ENCODE assay signal across 9 cellular contexts in the genomic region with DNA sequence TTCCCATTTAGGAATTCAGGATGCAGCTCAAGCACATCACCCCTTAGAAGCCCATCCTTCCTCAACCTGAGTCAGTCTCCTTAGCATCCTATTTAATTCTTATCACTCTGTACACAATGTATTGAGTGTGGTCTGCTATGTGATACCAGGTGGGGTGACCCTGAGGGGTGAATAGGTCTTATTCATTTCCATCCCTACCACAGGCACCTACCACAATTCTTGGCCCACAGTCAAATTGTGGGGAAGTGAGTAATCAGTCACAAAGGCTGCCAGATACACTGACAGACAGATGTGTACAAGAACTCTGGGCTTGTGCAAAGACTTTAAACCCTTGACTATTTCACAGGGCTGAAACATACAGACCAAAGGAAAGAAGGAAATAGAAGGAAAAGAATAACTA.
DNase-seq lines count a peak whose midpoint lies in the region; ATAC-seq, FAIRE-seq and TF ChIP-seq lines count a peak whose summit lies in the region.
"Had no signal": no experiment of that assay in that cellular context is flagged by ENCODE, and none has a peak within 500 bp of the region (broad histone marks: within the 10 kb centered on the region; RNA-seq: fewer than 3 reads in every experiment).

No MANE protein-coding gene starts in this region.

- no peak for TF ChIP-seq POLR2A in GM12891 (IDR thresholded peaks at IDR 0.05; ENCODE audit: low read depth, low read length)

- H3K36me3 Mint-ChIP-seq in Caco-2 (ENCODE audit: insufficient read depth, unreplicated experiment), result no peaks in the 10 kb centered on the region
- no peaks in the 10 kb centered on the region for H3K36me3 Mint-ChIP-seq in naive thymus-derived CD8-positive, alpha-beta T cell
- no peaks in the 10 kb centered on the region for H3K36me3 Mint-ChIP-seq in CD4-positive, alpha-beta memory T cell
- H3K36me3 Mint-ChIP-seq: IgD-negative memory B cell had no signal

- no peaks in the 10 kb centered on the region for H3K27me3 ChIP-seq in Panc1 (ENCODE audit: control insufficient read depth, insufficient read depth, low read length)
- H3K27me3 ChIP-seq in keratinocyte (ENCODE audit: control insufficient read depth, extremely low read depth, insufficient read depth, low read length), result no peaks in the 10 kb centered on the region
- no peaks in the 10 kb centered on the region for H3K27me3 ChIP-seq in Caco-2 (replicated peaks; ENCODE audit: control insufficient read depth, insufficient read depth, low read length)
- H3K27me3 ChIP-seq in CD4-positive, alpha-beta memory T cell (ENCODE audit: insufficient read depth, low read length), result no peaks in the 10 kb centered on the region

- H3K27ac Mint-ChIP-seq in Caco-2 (ENCODE audit: unreplicated experiment), result no peak overlapping the region
- H3K27ac Mint-ChIP-seq in naive thymus-derived CD8-positive, alpha-beta T cell, result no peak overlapping the region
- H3K27ac Mint-ChIP-seq in CD4-positive, alpha-beta memory T cell, result no peak overlapping the region
- H3K27ac Mint-ChIP-seq: IgD-negative memory B cell had no signal

- no peaks in the 10 kb centered on the region for H3K36me3 ChIP-seq in Panc1 (ENCODE audit: control insufficient read depth, insufficient read depth, low read length)
- H3K36me3 ChIP-seq in keratinocyte (ENCODE audit: control insufficient read depth in 2 of 2, extremely low read depth in 1 of 2, insufficient read depth in 2 of 2, low read length in 2 of 2), result no peaks in the 10 kb centered on the region
- H3K36me3 ChIP-seq in Caco-2 (ENCODE audit: control insufficient read depth, insufficient read depth, low read length), result no peaks in the 10 kb centered on the region
- no peaks in the 10 kb centered on the region for H3K36me3 ChIP-seq in CD4-positive, alpha-beta memory T cell (ENCODE audit: insufficient read depth, low read length)

- H3K27ac ChIP-seq in Panc1 (ENCODE audit: low read length), result no peak overlapping the region
- no peak overlapping the region for H3K27ac ChIP-seq in keratinocyte (ENCODE audit: control insufficient read depth, insufficient read depth, low read length)
- H3K27ac ChIP-seq in CD4-positive, alpha-beta memory T cell (ENCODE audit: low read depth, low read length), result no peak overlapping the region

- TF ChIP-seq CTCF in Panc1 (IDR thresholded peaks at IDR 0.05), result no peak
- no peak for TF ChIP-seq CTCF in keratinocyte (optimal IDR thresholded peaks at IDR 0.05 in 1 of 3, IDR thresholded peaks at IDR 0.05 in 1 of 3, conservative IDR thresholded peaks at IDR 0.05 in 1 of 3; ENCODE audit: extremely low read depth in 1 of 3, insufficient read depth in 2 of 3, low read length in 3 of 3)
- no peak for TF ChIP-seq CTCF in Caco-2 (IDR thresholded peaks at IDR 0.05; ENCODE audit: insufficient read depth in 1 of 2, low read depth in 1 of 2, low read length in 1 of 2, severe bottlenecking in 1 of 2, unreplicated experiment in 1 of 2)

- no TSS peak for BruUV-seq in Panc1 (replicated peaks; lab: Mats Ljungman, UMichigan)
- no TSS peak for BruUV-seq in Caco-2 (replicated peaks; lab: Mats Ljungman, UMichigan)

- in situ Hi-C loops in Panc1 (cut with HindIII; ENCODE audit: low pct_unique_long_range_greater_than_20kb, low sequenced_read_pairs), result no loop called here

- H2AFZ ChIP-seq in keratinocyte (ENCODE audit: control insufficient read depth, low read length), result no peak overlapping the region

- no peak overlapping the region for H3K9ac ChIP-seq in keratinocyte (ENCODE audit: control insufficient read depth, extremely low read depth, insufficient read depth, low read length)

- H3K4me2 ChIP-seq in keratinocyte (ENCODE audit: control insufficient read depth, extremely low read depth, insufficient read depth, low read depth, low read length), result peak overlapping the region; percentile 25

- intact Hi-C loops in Panc1 (cut with micrococcal nuclease; ENCODE audit: unreplicated experiment) (no loop called here), Caco-2 (cut with micrococcal nuclease; ENCODE audit: unreplicated experiment) (no loop called here)
- intact Hi-C loops in CD4-positive, alpha-beta memory T cell (cut with micrococcal nuclease), result no loop called here

- no peaks in the 10 kb centered on the region for H3K4me1 ChIP-seq in Panc1 (ENCODE audit: control insufficient read depth, insufficient read depth, low read length)
- peaks cover 18% of the 10 kb centered on the region for H3K4me1 ChIP-seq in keratinocyte (ENCODE audit: control insufficient read depth, extremely low read depth, insufficient read depth, low read length)
- no peaks in the 10 kb centered on the region for H3K4me1 ChIP-seq in Caco-2
- no peaks in the 10 kb centered on the region for H3K4me1 ChIP-seq in CD4-positive, alpha-beta memory T cell (ENCODE audit: insufficient read depth, low read length)

- DNase-seq in GM12891 (ENCODE audit: insufficient read length, low spot score), result no peak
- peak; percentile 41 for DNase-seq in Panc1 (ENCODE audit: low read depth, low spot score)
- peak; percentile 94 for DNase-seq in keratinocyte (ENCODE audit: low read depth, low spot score)
- no peak for DNase-seq in Caco-2
- DNase-seq in superior temporal gyrus (ENCODE audit: extremely low spot score), result no peak
- no peak for DNase-seq in naive thymus-derived CD8-positive, alpha-beta T cell
- DNase-seq in CD4-positive, alpha-beta memory T cell, result no peak

- FAIRE-seq in GM12891 (lab: Jason Lieb, UNC) (peak; percentile 47), keratinocyte (lab: Jason Lieb, UNC) (peak; percentile 100)

- H3K4me3 Mint-ChIP-seq in Caco-2 (ENCODE audit: unreplicated experiment), result no peak overlapping the region
- no peak overlapping the region for H3K4me3 Mint-ChIP-seq in naive thymus-derived CD8-positive, alpha-beta T cell
- H3K4me3 Mint-ChIP-seq in CD4-positive, alpha-beta memory T cell, result no peak overlapping the region
- H3K4me3 Mint-ChIP-seq: IgD-negative memory B cell had no signal

- no peaks in the 10 kb centered on the region for H3K79me2 ChIP-seq in keratinocyte (ENCODE audit: control insufficient read depth, insufficient read depth, low read length)

- H3K9me3 ChIP-seq in Panc1 (ENCODE audit: control insufficient read depth, insufficient read depth, low read depth, low read length) (no peaks in the 10 kb centered on the region), keratinocyte (ENCODE audit: control insufficient read depth, low read depth, low read length) (no peaks in the 10 kb centered on the region), Caco-2 (no peaks in the 10 kb centered on the region)
- no peaks in the 10 kb centered on the region for H3K9me3 ChIP-seq in CD4-positive, alpha-beta memory T cell (ENCODE audit: control insufficient read depth in 1 of 2, low read length in 2 of 2)

- dilution Hi-C loops in keratinocyte (cut with MboI; ENCODE audit: extremely low pct_ligation_motif_present, low sequenced_read_pairs), result no loop called here

- POLR2A ChIA-PET in Panc1 (lab: Charles Lee), result no interaction called here
- POLR2A ChIA-PET in Caco-2 (lab: Charles Lee), result no interaction called here
- POLR2A ChIA-PET in naive thymus-derived CD8-positive, alpha-beta T cell (lab: Charles Lee), result interaction anchor here (0.6 kb wide), 1 partner anchor 1068 kb away, joined by 3 read pairs; no protein-coding TSS in a partner anchor
- POLR2A ChIA-PET in CD4-positive, alpha-beta memory T cell (lab: Charles Lee; ENCODE audit: partially characterized antibody), result no interaction called here

- no peaks in the 10 kb centered on the region for H3K27me3 Mint-ChIP-seq in Caco-2 (ENCODE audit: insufficient read depth, unreplicated experiment)
- H3K27me3 Mint-ChIP-seq in naive thymus-derived CD8-positive, alpha-beta T cell, result no peaks in the 10 kb centered on the region
- H3K27me3 Mint-ChIP-seq in CD4-positive, alpha-beta memory T cell, result no peaks in the 10 kb centered on the region
- H3K27me3 Mint-ChIP-seq: IgD-negative memory B cell had no signal

- no peaks in the 10 kb centered on the region for H3K9me1 ChIP-seq in keratinocyte (ENCODE audit: control insufficient read depth, extremely low read depth, insufficient read depth, low read length)

- peak; percentile 81 for ATAC-seq in HG02642 (IDR thresholded peaks at IDR 0.05; ENCODE audit: poor library complexity, unreplicated experiment)
- ATAC-seq in Panc1, result peak; percentile 68
- no peak for ATAC-seq in naive thymus-derived CD8-positive, alpha-beta T cell

- CTCF ChIA-PET in Panc1 (lab: Charles Lee), result no interaction called here
- CTCF ChIA-PET in Caco-2 (lab: Charles Lee), result no interaction called here
- CTCF ChIA-PET in CD4-positive, alpha-beta memory T cell (lab: Charles Lee; ENCODE audit: partially characterized antibody), result no interaction called here

- peaks cover 6% of the 10 kb centered on the region for H3K4me1 Mint-ChIP-seq in Caco-2 (ENCODE audit: low read depth, unreplicated experiment)
- peaks cover 0 to 12% (median 9%) of the 10 kb centered on the region in 4 donors for H3K4me1 Mint-ChIP-seq in naive thymus-derived CD8-positive, alpha-beta T cell
- no peaks in the 10 kb centered on the region for H3K4me1 Mint-ChIP-seq in CD4-positive, alpha-beta memory T cell

- no peaks in the 10 kb centered on the region for H4K20me1 ChIP-seq in keratinocyte (ENCODE audit: control insufficient read depth, extremely low read depth, insufficient read depth, low read length)

- H3K9me3 Mint-ChIP-seq in Caco-2 (ENCODE audit: unreplicated experiment), result no peaks in the 10 kb centered on the region
- peaks cover 0 to 4% (median 0%) of the 10 kb centered on the region in 9 donors for H3K9me3 Mint-ChIP-seq in naive thymus-derived CD8-positive, alpha-beta T cell
- no peaks in the 10 kb centered on the region for H3K9me3 Mint-ChIP-seq in CD4-positive, alpha-beta memory T cell

- H3K4me3 ChIP-seq in Panc1 (ENCODE audit: low read depth in 2 of 2, low read length in 2 of 2) (no peak overlapping the region), keratinocyte (ENCODE audit: control insufficient read depth in 2 of 3, extremely low read depth in 1 of 3, insufficient read depth in 2 of 3, low read depth in 1 of 3, low read length in 3 of 3) (no peak overlapping the region), Caco-2 (ENCODE audit: low read depth, low read length) (no peak overlapping the region)
- H3K4me3 ChIP-seq in CD4-positive, alpha-beta memory T cell (ENCODE audit: low read length in 2 of 2), result no peak overlapping the region

TF ChIP-seq in GM12891, 5 proteins besides CTCF, POLR2A, EP300 and RAD21:
- TF ChIP-seq PAX5 (IDR thresholded peaks at IDR 0.05; ENCODE audit: insufficient read depth, low read length, severe bottlenecking) (no peak), POLR2AphosphoS5 (IDR thresholded peaks at IDR 0.05; ENCODE audit: low read depth, low read length) (no peak), SPI1 (IDR thresholded peaks at IDR 0.05; ENCODE audit: low read depth, low read length) (peak; percentile 62)

Comparison
In these comparisons a context has a peak if more than half of its experiments do, and no peak if none do; other contexts are left out.
1. DNase-seq: peak in Panc1 (single experiment) and keratinocyte (single experiment); none in GM12891 (single experiment), Caco-2 (0 of 2), superior temporal gyrus (single experiment), naive thymus-derived CD8-positive, alpha-beta T cell (0 of 10) and CD4-positive, alpha-beta memory T cell (0 of 5).
2. ATAC-seq: peak in HG02642 (single experiment) and Panc1 (single experiment); none in naive thymus-derived CD8-positive, alpha-beta T cell (0 of 2).